2 cellular contexts compared by ENCODE assay signal in genomic region chr6:43361269-43361668, GRCh38.
TF ChIP-seq lines count a peak whose summit lies in the region.

No MANE protein-coding gene starts in this region.

TF ChIP-seq in GM12878, 131 proteins besides CTCF, POLR2A, EP300 and RAD21:
- no peak for TF ChIP-seq RB1 (IDR thresholded peaks at IDR 0.05; ENCODE audit: borderline replicate concordance)
- no peak for TF ChIP-seq ZBTB33 (IDR thresholded peaks at IDR 0.05)
- TF ChIP-seq PBX3 (IDR thresholded peaks at IDR 0.05; ENCODE audit: insufficient replicate concordance, low read depth, low read length) = no peak
- TF ChIP-seq ZBTB40 (IDR thresholded peaks at IDR 0.05; ENCODE audit: borderline replicate concordance) = no peak
- TF ChIP-seq SMC3 (IDR thresholded peaks at IDR 0.05; ENCODE audit: borderline replicate concordance, low read length) = no peak; the same call in 1 of the 2 replicates
- no peak for TF ChIP-seq HDGF (IDR thresholded peaks at IDR 0.05)
- TF ChIP-seq MEF2B (IDR thresholded peaks at IDR 0.05; ENCODE audit: partially characterized antibody, poor library complexity, severe bottlenecking) = no peak
- TF ChIP-seq PRDM15 (CRISPR knock-in tag; IDR thresholded peaks at IDR 0.05) = no peak
- TF ChIP-seq SMAD5 (IDR thresholded peaks at IDR 0.05; ENCODE audit: low read depth) = no peak
- TF ChIP-seq RFX5 (IDR thresholded peaks at IDR 0.05; ENCODE audit: low read depth, low read length) = no peak
- no peak for TF ChIP-seq EZH2 (IDR thresholded peaks at IDR 0.05; ENCODE audit: borderline replicate concordance, control insufficient read depth, low read depth, low read length)
- no peak for TF ChIP-seq NFXL1 (IDR thresholded peaks at IDR 0.05; ENCODE audit: borderline replicate concordance)
- no peak for TF ChIP-seq CREM (IDR thresholded peaks at IDR 0.05; ENCODE audit: low read depth)
- no peak for TF ChIP-seq YBX1 (IDR thresholded peaks at IDR 0.05)
- no peak for TF ChIP-seq SP1 (IDR thresholded peaks at IDR 0.05; ENCODE audit: low read depth, low read length)
- TF ChIP-seq KDM1A (IDR thresholded peaks at IDR 0.05; ENCODE audit: borderline replicate concordance) = no peak

TF ChIP-seq in GM12891, 5 proteins besides CTCF, POLR2A, EP300 and RAD21:
- TF ChIP-seq POLR2AphosphoS5 (IDR thresholded peaks at IDR 0.05; ENCODE audit: low read depth, low read length) (no peak), SPI1 (IDR thresholded peaks at IDR 0.05; ENCODE audit: low read depth, low read length) (no peak), PAX5 (IDR thresholded peaks at IDR 0.05; ENCODE audit: insufficient read depth, low read length, severe bottlenecking) (no peak), TAF1 (IDR thresholded peaks at IDR 0.05; ENCODE audit: low read depth, low read length) (no peak), POU2F2 (IDR thresholded peaks at IDR 0.05; ENCODE audit: low read depth, low read length) (no peak)
TF ChIP-seq in GM12891: peak in this region for 0.
